Comparison of ENCODE assay signal across 31 cellular contexts in the genomic region with DNA sequence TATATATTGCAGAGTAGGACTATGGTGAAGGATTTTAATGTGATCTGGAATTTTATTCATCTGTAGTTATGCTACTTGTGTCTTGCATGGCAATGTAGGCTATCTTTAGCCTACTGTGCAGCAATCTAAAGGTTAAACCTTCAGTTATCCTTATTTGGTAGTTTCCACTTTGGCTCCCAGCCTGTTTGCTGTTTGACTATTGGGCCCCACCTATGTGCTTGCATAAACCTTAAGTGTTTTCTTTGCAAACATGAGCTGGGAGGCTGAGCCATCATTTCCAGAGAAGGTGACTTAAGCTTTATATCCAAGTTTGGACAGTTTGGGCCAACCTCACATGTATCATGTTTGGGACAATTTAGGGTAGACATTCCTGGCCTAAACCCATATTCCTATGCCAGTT.
"Had no signal": no experiment of that assay in that cellular context is flagged by ENCODE, and none has a peak within 500 bp of the region (broad histone marks: within the 10 kb centered on the region; RNA-seq: fewer than 3 reads in every experiment).

No MANE protein-coding gene starts in this region.

- H3K27ac Mint-ChIP-seq: activated CD4-positive, alpha-beta memory T cell treated with anti-CD3 and anti-CD28 coated beads for 36 hours; activated CD4-positive, alpha-beta T cell treated with anti-CD3 and anti-CD28 coated beads, Interleukin-2, amount 10 ng/mL, durations not matched to agents 24 days and 14 days; activated T-cell treated with anti-CD3 and anti-CD28 coated beads, Interleukin-2, amount 50 U/mL, for 24 hours; activated T-helper 17 cell treated with anti-CD3 and anti-CD28 coated beads, Interleukin-2, amount 50 U/mL, for 72 hours; immature natural killer cell; natural killer cell treated with Interleukin-12 subunit alpha and Interleukin-12 subunit beta and Interleukin-15 and Interleukin-18, amount 100 ng/mL, for 72 hours had no signal

- H3K36me3 ChIP-seq: brain microvascular endothelial cell, right lobe of liver, vagina had no signal

- DNase-seq: activated CD4-positive, alpha-beta memory T cell treated with anti-CD3 and anti-CD28 coated beads for 36 hours; activated CD4-positive, alpha-beta T cell treated with anti-CD3 and anti-CD28 coated beads, Interleukin-2, amount 10 ng/mL, durations not matched to agents 24 days and 14 days; activated CD4-positive, CD25-positive, alpha-beta regulatory T cell treated with anti-CD3 and anti-CD28 coated beads, Interleukin-2, amount 50 U/mL, for 72 hours; activated CD8-positive, alpha-beta memory T cell treated with anti-CD3 and anti-CD28 coated beads, Interleukin-2, amount 50 U/mL, for 4 hours; activated gamma-delta T cell treated with Interleukin-2 at 50 U/mL for 16 hours; activated naive CD4-positive, alpha-beta T cell treated with anti-CD3 and anti-CD28 coated beads, Interleukin-2, amount 50 U/mL, for 16 hours; activated T-cell treated with anti-CD3 and anti-CD28 coated beads, Interleukin-2, amount 50 U/mL, for 24 hours; amniotic stem cell; brain microvascular endothelial cell; caudate nucleus; foreskin fibroblast; head of caudate nucleus; hypothalamus; immature natural killer cell; kidney; mesendoderm; posterior cingulate gyrus; right lobe of liver; stimulated activated CD4-positive, alpha-beta T cell treated with anti-CD3 and anti-CD28 coated beads, Interleukin-12 subunit alpha, Interleukin-12 subunit beta, amount 100 ng/mL, for 4 hours; stimulated activated CD4-positive, alpha-beta T cell treated with anti-CD3 and anti-CD28 coated beads, Interleukin-4, amount 100 ng/mL, for 1 hour; stimulated activated naive CD8-positive, alpha-beta T cell treated with anti-CD3 and anti-CD28 coated beads, Interleukin-15, Interleukin-2, amounts not matched to agents 100 U/mL and 50 U/mL, for 24 hours; T-helper 2 cell; testis; trophoblast cell had no signal

- H3K9me3 Mint-ChIP-seq: activated CD4-positive, alpha-beta T cell treated with anti-CD3 and anti-CD28 coated beads, Interleukin-2, amount 10 ng/mL, durations not matched to agents 24 days and 14 days; activated T-helper 17 cell treated with anti-CD3 and anti-CD28 coated beads, Interleukin-2, amount 50 U/mL, for 72 hours had no signal

- H3K27me3 ChIP-seq: brain microvascular endothelial cell, right lobe of liver, testis, vagina had no signal

- H3K4me3 Mint-ChIP-seq: activated CD4-positive, alpha-beta memory T cell treated with anti-CD3 and anti-CD28 coated beads for 36 hours; activated CD4-positive, alpha-beta T cell treated with anti-CD3 and anti-CD28 coated beads, Interleukin-2, amount 10 ng/mL, durations not matched to agents 24 days and 14 days; activated T-cell treated with anti-CD3 and anti-CD28 coated beads, Interleukin-2, amount 50 U/mL, for 24 hours; activated T-helper 17 cell treated with anti-CD3 and anti-CD28 coated beads, Interleukin-2, amount 50 U/mL, for 72 hours; immature natural killer cell; natural killer cell treated with Interleukin-12 subunit alpha and Interleukin-12 subunit beta and Interleukin-15 and Interleukin-18, amount 100 ng/mL, for 72 hours had no signal

- H3K4me3 ChIP-seq: lung, right lobe of liver, skin epidermis, testis, vagina had no signal

- H3K4me1 ChIP-seq: right lobe of liver, testis, vagina had no signal

- ATAC-seq: activated T-helper 17 cell treated with anti-CD3 and anti-CD28 coated beads, Interleukin-2, amount 50 U/mL, for 72 hours; esophagus mucosa; left lobe of liver; natural killer cell treated with Interleukin-12 subunit alpha and Interleukin-12 subunit beta and Interleukin-15 and Interleukin-18, amount 100 ng/mL, for 72 hours; right lobe of liver; stimulated activated naive CD8-positive, alpha-beta T cell treated with anti-CD3 and anti-CD28 coated beads, Interleukin-15, Interleukin-2, amounts not matched to agents 100 U/mL and 50 U/mL, for 24 hours had no signal

- H3K36me3 Mint-ChIP-seq: activated CD4-positive, alpha-beta memory T cell treated with anti-CD3 and anti-CD28 coated beads for 36 hours; natural killer cell treated with Interleukin-12 subunit alpha and Interleukin-12 subunit beta and Interleukin-15 and Interleukin-18, amount 100 ng/mL, for 72 hours had no signal

- H3K27ac ChIP-seq: brain microvascular endothelial cell, right lobe of liver, skin epidermis, testis, vagina had no signal

- H3K9me3 ChIP-seq: right lobe of liver, testis, vagina had no signal

- H3K4me1 Mint-ChIP-seq: activated CD4-positive, alpha-beta T cell treated with anti-CD3 and anti-CD28 coated beads, Interleukin-2, amount 10 ng/mL, durations not matched to agents 24 days and 14 days; activated T-helper 17 cell treated with anti-CD3 and anti-CD28 coated beads, Interleukin-2, amount 50 U/mL, for 72 hours; immature natural killer cell had no signal

- H3K27me3 Mint-ChIP-seq: activated CD4-positive, alpha-beta memory T cell treated with anti-CD3 and anti-CD28 coated beads for 36 hours; activated CD4-positive, alpha-beta T cell treated with anti-CD3 and anti-CD28 coated beads, Interleukin-2, amount 10 ng/mL, durations not matched to agents 24 days and 14 days; activated T-cell treated with anti-CD3 and anti-CD28 coated beads, Interleukin-2, amount 50 U/mL, for 24 hours; activated T-helper 17 cell treated with anti-CD3 and anti-CD28 coated beads, Interleukin-2, amount 50 U/mL, for 72 hours; natural killer cell treated with Interleukin-12 subunit alpha and Interleukin-12 subunit beta and Interleukin-15 and Interleukin-18, amount 100 ng/mL, for 72 hours had no signal
